16 cellular contexts compared by ENCODE assay signal in the genomic region with DNA sequence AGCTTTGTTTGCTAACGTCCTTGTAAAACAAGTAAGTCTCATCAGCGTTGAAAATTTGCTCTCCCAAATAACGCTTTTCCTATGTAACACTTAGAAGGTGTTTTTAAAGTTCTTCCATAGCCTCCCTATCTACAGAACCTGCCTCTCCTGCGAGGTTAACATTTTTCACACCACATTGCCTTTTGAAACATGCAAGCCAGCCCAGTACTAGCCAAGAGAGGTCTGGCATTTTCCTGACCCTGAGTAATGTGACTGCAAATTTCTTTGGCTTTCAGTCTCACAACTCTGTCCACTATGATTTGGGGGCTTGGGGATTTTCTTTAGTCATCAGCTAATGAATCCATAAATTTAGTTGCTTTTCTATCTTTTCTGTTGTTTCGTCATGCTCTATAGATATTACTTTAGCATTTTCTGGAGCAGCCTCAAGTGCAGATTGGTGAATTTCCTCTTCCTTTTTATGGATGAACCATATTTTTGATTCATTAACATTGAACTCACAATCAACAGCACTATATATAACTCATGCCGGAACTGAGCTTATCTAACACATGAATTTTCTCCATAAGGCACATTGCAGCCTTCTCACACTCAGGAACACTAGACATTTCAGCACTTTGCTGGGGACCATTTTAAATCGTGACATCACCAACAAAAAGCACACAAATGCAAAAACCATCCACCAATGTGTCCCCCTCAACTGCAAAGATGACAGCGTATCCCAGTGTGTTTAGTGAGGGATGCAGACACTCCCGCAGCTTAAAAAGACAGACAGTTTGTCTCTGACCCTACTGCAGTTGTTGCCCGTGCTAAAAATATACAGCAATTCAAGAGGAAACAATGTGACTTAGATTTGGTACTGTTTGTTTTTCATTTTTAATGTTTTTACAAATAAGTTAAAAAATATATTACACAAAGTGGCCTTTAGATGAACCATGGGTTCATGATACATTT.
DNase-seq lines count a peak whose midpoint lies in the region; ATAC-seq, FAIRE-seq and TF ChIP-seq lines count a peak whose summit lies in the region.
"Had no signal": no experiment of that assay in that cellular context is flagged by ENCODE, and none has a peak within 500 bp of the region (broad histone marks: within the 10 kb centered on the region; RNA-seq: fewer than 3 reads in every experiment).

No MANE protein-coding gene starts in this region.

- H3K36me3 Mint-ChIP-seq in nephron progenitor cell (ENCODE audit: low read depth), result no peaks in the 10 kb centered on the region
- H3K36me3 Mint-ChIP-seq: CD8-positive, alpha-beta memory T cell had no signal

- WGBS in right cardiac atrium, result 31% methylated on average over 10 of the region's 10 CpGs

- H3K27me3 ChIP-seq in right atrium auricular region, result no peaks in the 10 kb centered on the region
- no peaks in the 10 kb centered on the region for H3K27me3 ChIP-seq in right cardiac atrium (ENCODE audit: control insufficient read depth, insufficient read depth)

- FAIRE-seq in H54 (lab: Jason Lieb, UNC), result peak; percentile 23
- FAIRE-seq in frontal cortex (lab: Jason Lieb, UNC), result no peak
- FAIRE-seq: GM18507 had no signal

- no peak overlapping the region for H3K4me3 ChIP-seq in right atrium auricular region
- no peak overlapping the region for H3K4me3 ChIP-seq in right cardiac atrium (ENCODE audit: low read length)
- H3K4me3 ChIP-seq: GM23248, HAP-1 had no signal

- no peaks in the 10 kb centered on the region for H3K36me3 ChIP-seq in right atrium auricular region
- H3K36me3 ChIP-seq: HAP-1 had no signal

- TF ChIP-seq POLR2A in H54 (IDR thresholded peaks at IDR 0.05; ENCODE audit: low read depth, low read length), result no peak

- H3K4me1 ChIP-seq in right atrium auricular region (peaks cover 0 to 5% of the 10 kb centered on the region in 2 donors), right cardiac atrium (ENCODE audit: control insufficient read depth, insufficient read depth, low read length) (peaks cover 2% of the 10 kb centered on the region)
- H3K4me1 ChIP-seq: Caco-2, HAP-1 had no signal

- peak; percentile 55 for ATAC-seq in Right ventricle myocardium superior (ENCODE audit: poor library complexity)
- ATAC-seq in right cardiac atrium, result no peak
- no peak for ATAC-seq in HG03025 (IDR thresholded peaks at IDR 0.05; ENCODE audit: low FRiP score, unreplicated experiment)

- H3K4me1 Mint-ChIP-seq in nephron progenitor cell, result peaks cover 17% of the 10 kb centered on the region
- H3K4me1 Mint-ChIP-seq: CD8-positive, alpha-beta memory T cell had no signal

- peaks cover 3% of the 10 kb centered on the region for H3K27me3 Mint-ChIP-seq in nephron progenitor cell (ENCODE audit: low read depth, poor library complexity)

- no peak overlapping the region for H3K4me3 Mint-ChIP-seq in nephron progenitor cell
- H3K4me3 Mint-ChIP-seq: CD8-positive, alpha-beta memory T cell had no signal

- H3K27ac ChIP-seq in right atrium auricular region, result no peak overlapping the region
- peak overlapping the region; percentile 42 for H3K27ac ChIP-seq in right cardiac atrium (ENCODE audit: low read length)
- H3K27ac ChIP-seq: 22Rv1, GM23248, HL-60 had no signal

- peaks cover 17% of the 10 kb centered on the region for H3K9me3 Mint-ChIP-seq in nephron progenitor cell

- TF ChIP-seq CTCF in right atrium auricular region (IDR thresholded peaks at IDR 0.05), result no peak
- no peak for TF ChIP-seq CTCF in nephron progenitor cell (IDR thresholded peaks at IDR 0.05)

- peaks cover 0 to 10% of the 10 kb centered on the region in 2 donors for H3K9me3 ChIP-seq in right atrium auricular region
- H3K9me3 ChIP-seq in right cardiac atrium (ENCODE audit: control insufficient read depth, low read length), result no peaks in the 10 kb centered on the region
- H3K9me3 ChIP-seq: Caco-2, HAP-1 had no signal

- H3K27ac Mint-ChIP-seq in nephron progenitor cell, result peak overlapping the region; percentile 24
- H3K27ac Mint-ChIP-seq: CD8-positive, alpha-beta memory T cell had no signal

- intact Hi-C loops in Right ventricle myocardium superior (cut with DNase I) (no loop called here), right cardiac atrium (cut with DNase I) (no loop called here)

- DNase-seq in Right ventricle myocardium superior, result no peak
- no peak for DNase-seq in right atrium auricular region (ENCODE audit: low spot score)
- DNase-seq in H54 (ENCODE audit: insufficient read length, low spot score), result no peak
- no peak for DNase-seq in right cardiac atrium
- DNase-seq in nephron progenitor cell, result no peak
- no peak for DNase-seq in T-helper 1 cell
- DNase-seq in frontal cortex (ENCODE audit: low spot score in 2 of 2), result no peak
- DNase-seq: Caco-2; CD8-positive, alpha-beta memory T cell; DMS 273 treated with DMSO at 0.1 percent for 48 hours; GM23248 had no signal
